ENCODE assay signal across 33 cellular contexts in genomic region chr3:185041540-185041939, GRCh38.
"Had no signal": no experiment of that assay in that cellular context is flagged by ENCODE, and none has a peak within 500 bp of the region (broad histone marks: within the 10 kb centered on the region; RNA-seq: fewer than 3 reads in every experiment).

No MANE protein-coding gene starts in this region.

- H3K4me3 Mint-ChIP-seq: activated B cell treated with CpG ODN at 0.5 μM for 24 hours; activated CD8-positive, alpha-beta T cell treated with anti-CD3 and anti-CD28 coated beads for 36 hours; activated naive CD8-positive, alpha-beta T cell; activated T-cell treated with anti-CD3 and anti-CD28 coated beads, Interleukin-2, amount 50 U/mL, for 4 hours; activated T-helper 17 cell treated with anti-CD3 and anti-CD28 coated beads, Interleukin-2, amount 50 U/mL, for 72 hours; dendritic cell treated with granulocyte-macrophage colony-stimulating factor and Interleukin-4, amounts not matched to agents 40 ng/mL and 50 ng/mL, for 4 days; endodermal cell; T-helper 17 cell; T-helper 2 cell treated with Interferon-gamma antibody and Interleukin-4, amounts not matched to agents 5 μg/mL and 100 μg/mL, for 36 hours had no signal

- H3K27ac ChIP-seq: brain microvascular endothelial cell, colonic mucosa, dorsolateral prefrontal cortex, esophagus muscularis mucosa, foreskin keratinocyte, gastrocnemius medialis, WERI-Rb-1 had no signal

- H3K9me3 ChIP-seq: colonic mucosa, esophagus muscularis mucosa, gastrocnemius medialis had no signal

- H3K36me3 ChIP-seq: brain microvascular endothelial cell, colonic mucosa, esophagus muscularis mucosa, gastrocnemius medialis, WERI-Rb-1 had no signal

- DNase-seq: activated B cell treated with CpG ODN at 0.5 μM for 24 hours; activated CD4-positive, alpha-beta T cell treated with anti-CD3 and anti-CD28 coated beads for 48 hours; activated CD4-positive, alpha-beta T cell treated with anti-CD3 and anti-CD28 coated beads, Interleukin-2, amount 50 U/mL, for 1 hour; activated CD4-positive, alpha-beta T cell treated with anti-CD3 and anti-CD28 coated beads, Interleukin-2, amount 50 U/mL, for 48 hours; activated CD8-positive, alpha-beta memory T cell treated with anti-CD3 and anti-CD28 coated beads for 24 hours; activated CD8-positive, alpha-beta T cell treated with anti-CD3 and anti-CD28 coated beads for 36 hours; activated effector memory CD4-positive, alpha-beta T cell treated with Interleukin-2 at 50 U/mL for 16 hours; activated gamma-delta T cell treated with Interleukin-2 at 50 U/mL for 16 hours; activated naive CD4-positive, alpha-beta T cell treated with anti-CD3 and anti-CD28 coated beads, Interleukin-2, amount 50 U/mL, for 16 hours; activated naive CD4-positive, alpha-beta T cell treated with Interleukin-2 at 50 U/mL for 16 hours; activated T-cell treated with anti-CD3 and anti-CD28 coated beads, Interleukin-2, amount 50 U/mL, for 4 hours; amniotic stem cell; anterior cingulate cortex; brain microvascular endothelial cell; central memory CD4-positive, alpha-beta T cell; cerebellar nuclear complex; colonic mucosa; dorsolateral prefrontal cortex; effector memory CD4-positive, alpha-beta T cell; endodermal cell; erythroblast; foreskin keratinocyte; gastrocnemius medialis; T-helper 1 cell; T-helper 17 cell; T1000; WERI-Rb-1 had no signal

- H3K27me3 Mint-ChIP-seq: activated B cell treated with CpG ODN at 0.5 μM for 24 hours; activated CD8-positive, alpha-beta T cell treated with anti-CD3 and anti-CD28 coated beads for 36 hours; activated naive CD8-positive, alpha-beta T cell; activated T-helper 17 cell treated with anti-CD3 and anti-CD28 coated beads, Interleukin-2, amount 50 U/mL, for 72 hours; dendritic cell treated with granulocyte-macrophage colony-stimulating factor and Interleukin-4, amounts not matched to agents 40 ng/mL and 50 ng/mL, for 4 days; T-helper 17 cell had no signal

- ATAC-seq: activated CD4-positive, CD25-positive, alpha-beta regulatory T cell treated with anti-CD3 and anti-CD28 coated beads, Interleukin-2, amount 50 U/mL, for 24 hours; activated CD8-positive, alpha-beta T cell treated with anti-CD3 and anti-CD28 coated beads for 36 hours; activated T-cell treated with anti-CD3 and anti-CD28 coated beads, Interleukin-2, amount 50 U/mL, for 4 hours; activated T-helper 17 cell treated with anti-CD3 and anti-CD28 coated beads, Interleukin-2, amount 50 U/mL, for 72 hours; foreskin keratinocyte; gastrocnemius medialis; T-helper 17 cell had no signal

- H3K4me1 ChIP-seq: colonic mucosa had no signal

- H3K27me3 ChIP-seq: brain microvascular endothelial cell, colonic mucosa, dorsolateral prefrontal cortex, esophagus muscularis mucosa, foreskin keratinocyte, gastrocnemius medialis had no signal

- H3K4me3 ChIP-seq: colonic mucosa, dorsolateral prefrontal cortex, esophagus muscularis mucosa, gastrocnemius medialis had no signal

- H3K4me1 Mint-ChIP-seq: activated B cell treated with CpG ODN at 0.5 μM for 24 hours; activated T-helper 17 cell treated with anti-CD3 and anti-CD28 coated beads, Interleukin-2, amount 50 U/mL, for 72 hours; T-helper 17 cell had no signal

- H3K27ac Mint-ChIP-seq: activated B cell treated with CpG ODN at 0.5 μM for 24 hours; activated CD8-positive, alpha-beta T cell treated with anti-CD3 and anti-CD28 coated beads for 36 hours; activated naive CD8-positive, alpha-beta T cell; activated T-helper 17 cell treated with anti-CD3 and anti-CD28 coated beads, Interleukin-2, amount 50 U/mL, for 72 hours; dendritic cell treated with granulocyte-macrophage colony-stimulating factor and Interleukin-4, amounts not matched to agents 40 ng/mL and 50 ng/mL, for 4 days; endodermal cell; T-helper 17 cell; T-helper 2 cell treated with Interferon-gamma antibody and Interleukin-4, amounts not matched to agents 5 μg/mL and 100 μg/mL, for 36 hours had no signal
